ENCODE assay signal across 8 cellular contexts in genomic region chr19:45200614-45201013, GRCh38. TPM values are rescaled to one million over a fixed set of nuclear protein-coding genes. Genes with fewer than 3 reads are reported as not detected.
A peak's percentile ranks its signal among the peaks of the same experiment; 100 is the strongest.
DNase-seq lines count a peak whose midpoint lies in the region; ATAC-seq, FAIRE-seq and TF ChIP-seq lines count a peak whose summit lies in the region.

No MANE protein-coding gene starts in this region.

- WGBS in pancreas, 2 donors, result 61% methylated on average over 5 of the region's 5 CpGs

- H3K27ac ChIP-seq in RWPE2 (ENCODE audit: poor library complexity, severe bottlenecking) (no peak overlapping the region), pancreas (no peak overlapping the region)

- no peak overlapping the region for H3K4me3 ChIP-seq in RWPE2 (ENCODE audit: severe bottlenecking)
- no peak overlapping the region for H3K4me3 ChIP-seq in fibroblast of mammary gland (ENCODE audit: control insufficient read depth, low read depth, low read length)
- H3K4me3 ChIP-seq in pancreas, result no peak overlapping the region

- no peak for FAIRE-seq in pancreas (lab: Jason Lieb, UNC)

- intact Hi-C loops in pancreas (cut with DNase I), result no loop called here

- ATAC-seq in RWPE2 (ENCODE audit: low read depth), result 0 out of 3 replicates have a peak, but pooled peaks have one; percentile 55
- ATAC-seq in pancreas, result peak in 3 of 4 donors; percentile 50 to 71 (median 59)
- ATAC-seq in HG03139 (IDR thresholded peaks at IDR 0.05; ENCODE audit: unreplicated experiment), result no peak
- no peak for ATAC-seq in GM18858 (IDR thresholded peaks at IDR 0.05; ENCODE audit: unreplicated experiment)
- ATAC-seq in HG03432 (IDR thresholded peaks at IDR 0.05; ENCODE audit: unreplicated experiment), result no peak
- no peak for ATAC-seq in GM21526 (IDR thresholded peaks at IDR 0.05; ENCODE audit: low FRiP score, unreplicated experiment)

- H3K4me1 ChIP-seq in RWPE2 (ENCODE audit: insufficient read depth, poor library complexity, severe bottlenecking), result no peaks in the 10 kb centered on the region
- no peaks in the 10 kb centered on the region for H3K4me1 ChIP-seq in pancreas

- DNase-seq in HT1080 (ENCODE audit: low read depth) (peak; percentile 47), RWPE2 (ENCODE audit: low spot score) (no peak), fibroblast of mammary gland (ENCODE audit: low read depth) (peak; percentile 71), pancreas (no peak)

- H3K27me3 ChIP-seq in RWPE2 (ENCODE audit: insufficient read depth, poor library complexity, severe bottlenecking) (no peaks in the 10 kb centered on the region), pancreas (no peaks in the 10 kb centered on the region)

- peak; percentile 45 for TF ChIP-seq CTCF in RWPE2 (IDR thresholded peaks at IDR 0.05; ENCODE audit: poor library complexity, severe bottlenecking)
- TF ChIP-seq CTCF in fibroblast of mammary gland (conservative IDR thresholded peaks at IDR 0.05; ENCODE audit: control insufficient read depth, insufficient read depth, low read depth, low read length), result peak; percentile 29
- TF ChIP-seq CTCF in pancreas (IDR thresholded peaks at IDR 0.05), result peak in 1 of 4 donors; percentile 9

- H3K36me3 ChIP-seq in RWPE2 (ENCODE audit: low read depth), result no peaks in the 10 kb centered on the region
- no peaks in the 10 kb centered on the region for H3K36me3 ChIP-seq in pancreas

- no peaks in the 10 kb centered on the region for H3K9me3 ChIP-seq in RWPE2 (ENCODE audit: severe bottlenecking)
- no peaks in the 10 kb centered on the region for H3K9me3 ChIP-seq in pancreas

RNA-seq across cellular contexts. Expression of gene BLOC1S3, which starts 22.0 kb away (rescaled TPM):
- 1.5 and 5.0 TPM in 2 replicates for total RNA-seq in HT1080 (2014; rRNA removed; shearing (Covaris generic))
- polyA plus RNA-seq in HT1080 (2015; cell fraction: cytosol; rRNA removed), result 5.7 and 6.5 TPM in 2 replicates
- polyA plus RNA-seq in HT1080 (2015; cell fraction: nucleus; rRNA removed), result 5.0 and 6.5 TPM in 2 replicates
- 10 to 100 TPM in 1 of 6 donors, 1 to 10 TPM in 5; 4.3 to 12.3 (median 6.3) TPM for total RNA-seq in pancreas
- 1 to 10 TPM; 2.1 to 3.6 TPM for polyA plus RNA-seq in pancreas

RNA-seq across cellular contexts. Expression of gene TRAPPC6A, which starts 22.6 kb away (rescaled TPM):
- total RNA-seq in HT1080 (2014; rRNA removed; shearing (Covaris generic)), result 0.98 and 1.5 TPM in 2 replicates
- 6.0 and 7.4 TPM in 2 replicates for polyA plus RNA-seq in HT1080 (2015; cell fraction: cytosol; rRNA removed)
- 3.0 and 3.2 TPM in 2 replicates for polyA plus RNA-seq in HT1080 (2015; cell fraction: nucleus; rRNA removed)
- total RNA-seq in pancreas, result 10 to 100 TPM in 5 of 6 donors, 1 to 10 TPM in 1; 9.7 to 18.9 (median 12.8) TPM
- polyA plus RNA-seq in pancreas, result 10 to 100 TPM; 19.3 to 37.9 TPM

RNA-seq across cellular contexts. Expression of gene NKPD1, which starts 39.8 kb away (rescaled TPM):
- total RNA-seq in HT1080 (2014; rRNA removed; shearing (Covaris generic)), result not detected in 2 replicates
- not detected in 2 replicates for polyA plus RNA-seq in HT1080 (2015; cell fraction: cytosol; rRNA removed)
- not detected in 2 replicates for polyA plus RNA-seq in HT1080 (2015; cell fraction: nucleus; rRNA removed)
- under 1 TPM in 2 of 6 donors, not detected in 4; 0.03 to 0.09 TPM for total RNA-seq in pancreas
- polyA plus RNA-seq in pancreas, result under 1 TPM; 0.19 to 0.33 TPM

RNA-seq across cellular contexts. Expression of gene EXOC3L2, which starts 44.6 kb away (rescaled TPM):
- total RNA-seq in HT1080 (2014; rRNA removed; shearing (Covaris generic)), result 0.56 and 0.84 TPM in 2 replicates
- 0.26 and 0.27 TPM in 2 replicates for polyA plus RNA-seq in HT1080 (2015; cell fraction: cytosol; rRNA removed)
- 0.14 TPM in 1 of 2 replicates, not detected in the other for polyA plus RNA-seq in HT1080 (2015; cell fraction: nucleus; rRNA removed)
- 1 to 10 TPM in 4 of 6 donors, under 1 TPM in 2; 0.59 to 2.6 (median 1.3) TPM for total RNA-seq in pancreas
- polyA plus RNA-seq in pancreas, result 1 to 10 TPM; 3.1 to 4.5 TPM

RNA-seq across cellular contexts. Expression of gene MARK4, which starts 50.5 kb away (rescaled TPM):
- 5.3 and 9.2 TPM in 2 replicates for total RNA-seq in HT1080 (2014; rRNA removed; shearing (Covaris generic))
- 18.7 and 21.6 TPM in 2 replicates for polyA plus RNA-seq in HT1080 (2015; cell fraction: cytosol; rRNA removed)
- polyA plus RNA-seq in HT1080 (2015; cell fraction: nucleus; rRNA removed), result 11.9 and 13.9 TPM in 2 replicates
- 10 to 100 TPM; 13.9 to 22.8 (median 20.0) TPM for total RNA-seq in pancreas
- polyA plus RNA-seq in pancreas, result 10 to 100 TPM; 12.8 to 21.0 TPM

Comparison
In these comparisons a context has a peak if more than half of its experiments do, and no peak if none do; other contexts are left out.
1. DNase-seq: peak in HT1080 (single experiment) and fibroblast of mammary gland (single experiment); none in RWPE2 (single experiment) and pancreas (0 of 6).
2. ATAC-seq: peak in RWPE2 (single experiment) and pancreas (3 of 4); none in HG03139 (single experiment), GM18858 (single experiment), HG03432 (single experiment) and GM21526 (single experiment).